8 cellular contexts compared by ENCODE assay signal in the genomic region with DNA sequence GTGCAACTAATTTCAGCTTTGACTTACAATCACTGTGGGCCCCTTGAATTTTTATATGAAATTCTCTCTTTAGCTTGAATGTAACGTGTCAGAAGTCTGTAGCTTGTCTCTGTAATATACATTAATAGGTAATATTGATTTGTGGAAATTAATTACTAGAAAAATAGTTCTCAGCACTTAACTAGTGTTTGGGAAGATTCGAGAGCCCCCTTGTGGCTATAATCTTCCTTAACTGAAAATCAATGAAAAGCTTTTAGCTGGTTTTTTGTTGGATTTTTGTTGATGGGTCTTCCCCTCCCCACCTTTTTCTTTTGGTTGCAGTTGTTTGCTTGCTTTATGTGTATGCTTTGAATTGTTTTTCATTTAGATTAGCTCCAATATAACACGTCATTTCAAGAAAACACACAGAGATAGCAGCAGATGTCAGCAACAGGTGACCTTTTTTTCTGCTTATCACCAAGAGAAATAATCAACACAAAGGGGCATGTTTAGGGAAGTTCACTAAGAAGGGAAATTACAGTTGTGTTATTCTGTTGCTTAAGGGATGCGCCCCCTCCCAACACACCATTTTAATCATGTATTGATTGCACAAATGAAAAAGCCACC.
DNase-seq lines count a peak whose midpoint lies in the region; ATAC-seq and TF ChIP-seq lines count a peak whose summit lies in the region.

No MANE protein-coding gene starts in this region.

- no peaks in the 10 kb centered on the region for H3K36me3 ChIP-seq in MM.1S (replicated peaks; ENCODE audit: insufficient read depth, low read length)

- TF ChIP-seq CTCF in MM.1S (IDR thresholded peaks at IDR 0.05; ENCODE audit: low read length) (peak; percentile 51), cardiac fibroblast (IDR thresholded peaks at IDR 0.05; ENCODE audit: low read depth, low read length) (peak; percentile 42)

- H3K36me3 Mint-ChIP-seq in activated T-cell treated with anti-CD3 and anti-CD28 coated beads, Interleukin-2, amount 50 U/mL, for 72 hours (ENCODE audit: insufficient read depth in 2 of 2): no peaks in the 10 kb centered on the region

- H2AFZ ChIP-seq in MM.1S (ENCODE audit: low read length): no peak overlapping the region

- H3K4me3 Mint-ChIP-seq in activated T-cell treated with anti-CD3 and anti-CD28 coated beads, Interleukin-2, amount 50 U/mL, for 72 hours: no peak overlapping the region

- H3K4me1 Mint-ChIP-seq in activated T-cell treated with anti-CD3 and anti-CD28 coated beads, Interleukin-2, amount 50 U/mL, for 72 hours (ENCODE audit: low read depth): no peaks in the 10 kb centered on the region

- no peak overlapping the region for H3K27ac ChIP-seq in MM.1S (ENCODE audit: low read length)

- H3K27ac Mint-ChIP-seq in activated T-cell treated with anti-CD3 and anti-CD28 coated beads, Interleukin-2, amount 50 U/mL, for 72 hours: no peak overlapping the region

- H3K27me3 Mint-ChIP-seq in activated T-cell treated with anti-CD3 and anti-CD28 coated beads, Interleukin-2, amount 50 U/mL, for 72 hours (ENCODE audit: low read depth): no peaks in the 10 kb centered on the region

- H3K79me2 ChIP-seq in MM.1S (ENCODE audit: low read length): no peaks in the 10 kb centered on the region

- no peaks in the 10 kb centered on the region for H3K4me1 ChIP-seq in MM.1S (ENCODE audit: low read length)

- no peak overlapping the region for H3K9ac ChIP-seq in MM.1S (ENCODE audit: low read length)

- H3K4me3 ChIP-seq in MM.1S (ENCODE audit: low read length) (no peak overlapping the region), cardiac fibroblast (replicated peaks in 1 of 2; ENCODE audit: low read depth in 2 of 2, low read length in 2 of 2) (no peak overlapping the region)

- peaks cover 7 to 10% of the 10 kb centered on the region in 2 donors for H3K9me3 Mint-ChIP-seq in activated T-cell treated with anti-CD3 and anti-CD28 coated beads, Interleukin-2, amount 50 U/mL, for 72 hours

- DNase-seq in ELF-1 (ENCODE audit: low read depth, low spot score) (peak; percentile 17), MM.1S (peak; percentile 52), cardiac fibroblast (ENCODE audit: low read depth in 2 of 2) (peak; percentile 21 to 66), myocyte (ENCODE audit: low read depth) (peak; percentile 37), COLO668 (lab: John Stamatoyannopoulos, UW; ENCODE audit: unreplicated experiment) (no peak), iPS-NIHi7 (ENCODE audit: extremely low spot score) (no peak)
- DNase-seq in activated T-cell treated with anti-CD3 and anti-CD28 coated beads, Interleukin-2, amount 50 U/mL, for 72 hours: no peak

- no peak for ATAC-seq in GM18498 (IDR thresholded peaks at IDR 0.05; ENCODE audit: unreplicated experiment)
- no peak for ATAC-seq in activated T-cell treated with anti-CD3 and anti-CD28 coated beads, Interleukin-2, amount 50 U/mL, for 72 hours (replicated peaks in 1 of 2)

- H4K20me1 ChIP-seq in MM.1S (ENCODE audit: insufficient read depth, low read length): no peaks in the 10 kb centered on the region

- H3F3A ChIP-seq in MM.1S (ENCODE audit: insufficient read depth, low read length): no peaks in the 10 kb centered on the region

- H3K9me2 ChIP-seq in MM.1S (replicated peaks; ENCODE audit: insufficient read depth, low read length): no peaks in the 10 kb centered on the region

- no peaks in the 10 kb centered on the region for H3K9me3 ChIP-seq in MM.1S (replicated peaks; ENCODE audit: insufficient read depth, low read length)

- H3K27me3 ChIP-seq in MM.1S (replicated peaks; ENCODE audit: insufficient read depth, low read length): no peaks in the 10 kb centered on the region

- H3K4me2 ChIP-seq in MM.1S (ENCODE audit: low read depth, low read length): no peak overlapping the region

Comparison
In these comparisons a context has a peak if more than half of its experiments do, and no peak if none do; other contexts are left out.
1. DNase-seq: peak in ELF-1 (single experiment), MM.1S (single experiment), cardiac fibroblast (2 of 2) and myocyte (single experiment); none in COLO668 (single experiment), iPS-NIHi7 (single experiment) and activated T-cell treated with anti-CD3 and anti-CD28 coated beads, Interleukin-2, amount 50 U/mL, for 72 hours (0 of 2).